21 cellular contexts compared by ENCODE assay signal in genomic region chr3:188764609-188765008, GRCh38.
"Had no signal": no experiment of that assay in that cellular context is flagged by ENCODE, and none has a peak within 500 bp of the region (broad histone marks: within the 10 kb centered on the region; RNA-seq: fewer than 3 reads in every experiment).

No MANE protein-coding gene starts in this region.

- H3K36me3 ChIP-seq: right lobe of liver had no signal

- H3K79me2 ChIP-seq: parathyroid adenoma had no signal

- DNase-seq: activated B cell treated with CpG ODN at 0.5 μM for 24 hours; activated CD4-positive, alpha-beta memory T cell treated with anti-CD3 and anti-CD28 coated beads for 36 hours; activated CD4-positive, alpha-beta T cell treated with anti-CD3 and anti-CD28 coated beads for 4 hours; activated effector memory CD4-positive, alpha-beta T cell treated with Interleukin-2 at 50 U/mL for 16 hours; activated naive CD4-positive, alpha-beta T cell treated with anti-CD3 and anti-CD28 coated beads, Interleukin-2, amount 10 ng/mL, durations not matched to agents 7 days and 5 days; activated T-cell treated with anti-CD3 and anti-CD28 coated beads, Interleukin-2, amount 50 U/mL, for 72 hours; amygdala; cortex of kidney; endodermal cell; immature natural killer cell; mucosa of descending colon; nephron progenitor cell; right lobe of liver; stimulated activated CD4-positive, alpha-beta T cell treated with anti-CD3 and anti-CD28 coated beads, Interleukin-15, amount 100 ng/mL, for 24 hours; stimulated activated CD4-positive, alpha-beta T cell treated with anti-CD3 and anti-CD28 coated beads, Interleukin-2, amount 100 ng/mL, for 48 hours; stimulated activated CD8-positive, alpha-beta memory T cell treated with anti-CD3 and anti-CD28 coated beads, Interleukin-4, amount 100 ng/mL, for 48 hours; stimulated activated naive B cell treated with anti-CD40 and anti-IgM and Interleukin-4, amounts not matched to agents 10 μg/mL and 1 μg/mL and 100 μg/mL, for 72 hours; T-helper 17 cell; testis had no signal

- H3K9me3 ChIP-seq: mucosa of descending colon, right lobe of liver, testis had no signal

- H3K27me3 ChIP-seq: right lobe of liver, testis had no signal

- H3K27ac ChIP-seq: parathyroid adenoma, right lobe of liver, testis had no signal

- H2AFZ ChIP-seq: parathyroid adenoma had no signal

- H3K4me2 ChIP-seq: smooth muscle cell had no signal

- H3K4me3 ChIP-seq: mucosa of descending colon, right lobe of liver, smooth muscle cell, testis had no signal

- H3K4me1 ChIP-seq: parathyroid adenoma, right lobe of liver, testis had no signal
